ENCODE assay signal across 8 cellular contexts in the genomic region with DNA sequence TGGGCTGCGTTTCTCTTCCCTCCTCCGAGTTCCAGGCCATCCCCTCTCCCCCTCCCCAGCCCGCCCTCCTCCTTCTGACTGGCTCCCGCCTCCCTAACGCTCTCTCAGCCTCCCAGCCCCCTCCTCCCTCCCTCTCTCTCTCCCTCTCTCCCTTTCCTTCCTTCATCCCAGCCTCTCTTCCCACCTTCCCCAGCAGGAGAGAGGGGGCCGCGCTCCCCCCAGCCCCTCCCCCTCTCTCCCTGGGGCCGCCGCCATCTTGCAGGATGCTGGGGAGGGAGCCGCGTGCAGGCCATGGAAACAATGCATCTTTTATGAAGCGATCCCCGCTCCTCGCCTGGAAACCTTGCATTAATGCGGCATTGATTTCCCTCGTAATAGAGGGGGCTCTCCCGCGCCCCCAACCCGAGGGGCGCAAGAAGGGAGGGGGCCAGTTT. TPM values are rescaled to one million over a fixed set of nuclear protein-coding genes. Genes with fewer than 3 reads are reported as not detected.
DNase-seq lines count a peak whose midpoint lies in the region; ATAC-seq and TF ChIP-seq lines count a peak whose summit lies in the region.

No MANE protein-coding gene starts in this region.

- peak overlapping the region in 1 of 3 experiments; percentile 29 for H3K4me3 ChIP-seq in mammary epithelial cell (replicated peaks in 1 of 3; ENCODE audit: insufficient read depth in 1 of 3, low read depth in 2 of 3, low read length in 3 of 3)

- no peaks in the 10 kb centered on the region for H3K79me2 ChIP-seq in mammary epithelial cell (ENCODE audit: insufficient read depth, low read length)

- in situ Hi-C loops in mammary epithelial cell (cut with MboI; ENCODE audit: low sequenced_read_pairs in 2 of 2) = no loop called here

- ATAC-seq in GM21360 (IDR thresholded peaks at IDR 0.05; ENCODE audit: unreplicated experiment) (no peak), GM21737 (IDR thresholded peaks at IDR 0.05; ENCODE audit: unreplicated experiment) (no peak)

- H3K4me1 ChIP-seq in mammary epithelial cell (ENCODE audit: insufficient read depth, low read length) = no peaks in the 10 kb centered on the region

- H3K27me3 ChIP-seq in mammary epithelial cell (ENCODE audit: insufficient read depth, low read length) = no peaks in the 10 kb centered on the region

- H3K27ac ChIP-seq in mammary epithelial cell (ENCODE audit: insufficient read depth, low read depth, low read length) = no peak overlapping the region

- intact Hi-C loops in mammary epithelial cell (cut with micrococcal nuclease) = no loop called here

- H2AFZ ChIP-seq in mammary epithelial cell (ENCODE audit: low read depth, low read length) = peak overlapping the region; percentile 69

- no peaks in the 10 kb centered on the region for H4K20me1 ChIP-seq in mammary epithelial cell (ENCODE audit: insufficient read depth, low read length)

- no CpG with 5 or more reads among the region's 20 CpGs for WGBS in mammary epithelial cell (ENCODE audit: low coverage, missing lambda C conversion rate)

- dilution Hi-C loops in mammary epithelial cell (cut with HindIII; ENCODE audit: low sequenced_read_pairs) = no loop called here

- no peak overlapping the region for H3K9ac ChIP-seq in mammary epithelial cell (ENCODE audit: insufficient read depth, low read length)

- peak overlapping the region; percentile 51 for H3K4me2 ChIP-seq in mammary epithelial cell (ENCODE audit: insufficient read depth, low read depth, low read length)

- no TSS peak for BruUV-seq in mammary epithelial cell (replicated peaks; lab: Mats Ljungman, UMichigan)

- no peak for TF ChIP-seq CTCF in mammary epithelial cell (conservative IDR thresholded peaks at IDR 0.05 in 1 of 2, IDR thresholded peaks at IDR 0.05 in 1 of 2; ENCODE audit: extremely low read depth in 1 of 2, insufficient read depth in 1 of 2, low read depth in 1 of 2, low read length in 2 of 2)

- H3K36me3 ChIP-seq in mammary epithelial cell (ENCODE audit: insufficient read depth, low read length) = no peaks in the 10 kb centered on the region

- DNase-seq in activated CD8-positive, alpha-beta memory T cell treated with anti-CD3 and anti-CD28 coated beads for 48 hours (ENCODE audit: low read depth in 2 of 3, low spot score in 2 of 3) = peak in 2 of 3 experiments; percentile 14 to 23
- no peak for DNase-seq in activated CD8-positive, alpha-beta memory T cell treated with anti-CD3 and anti-CD28 coated beads for 24 hours
- DNase-seq in SW480 (ENCODE audit: low spot score) (peak; percentile 43), mammary epithelial cell (no peak), kidney tubule cell (ENCODE audit: low spot score) (peak; percentile 13)
- peak; percentile 34 to 50 for DNase-seq in stimulated activated CD4-positive, alpha-beta T cell treated with anti-CD3 and anti-CD28 coated beads, Interleukin-1b, Interleukin-23, amount 100 ng/mL, for 4 hours (ENCODE audit: low read depth in 2 of 2)

- no peaks in the 10 kb centered on the region for H3K9me3 ChIP-seq in mammary epithelial cell (replicated peaks; ENCODE audit: insufficient read depth, low read length)

- CTCF ChIA-PET in mammary epithelial cell (lab: Charles Lee; ENCODE audit: low non-redundant PET) = no interaction called here

RNA-seq across cellular contexts. Expression of a gene that starts 42.6 kb away (rescaled TPM):
- 10 to 100 TPM in 1 of 2 donors, 1 to 10 TPM in 1; 9.0 to 14.9 TPM for total RNA-seq in mammary epithelial cell
- polyA plus RNA-seq in mammary epithelial cell = 5.7 TPM
- polyA minus RNA-seq in mammary epithelial cell = 35.6 TPM

Comparison
In these comparisons a context has a peak if more than half of its experiments do, and no peak if none do; other contexts are left out.
1. DNase-seq: peak in activated CD8-positive, alpha-beta memory T cell treated with anti-CD3 and anti-CD28 coated beads for 48 hours (2 of 3), SW480 (single experiment), kidney tubule cell (single experiment) and stimulated activated CD4-positive, alpha-beta T cell treated with anti-CD3 and anti-CD28 coated beads, Interleukin-1b, Interleukin-23, amount 100 ng/mL, for 4 hours (2 of 2); none in activated CD8-positive, alpha-beta memory T cell treated with anti-CD3 and anti-CD28 coated beads for 24 hours (single experiment) and mammary epithelial cell (single experiment).